10 cellular contexts compared by ENCODE assay signal in genomic region chr2:201900362-201900761, GRCh38.
DNase-seq lines count a peak whose midpoint lies in the region; ATAC-seq and TF ChIP-seq lines count a peak whose summit lies in the region.
"Had no signal": no experiment of that assay in that cellular context is flagged by ENCODE, and none has a peak within 500 bp of the region (broad histone marks: within the 10 kb centered on the region; RNA-seq: fewer than 3 reads in every experiment).

No MANE protein-coding gene starts in this region.

- TF ChIP-seq CTCF in NB4 (IDR thresholded peaks at IDR 0.05; ENCODE audit: low read depth, low read length), result no peak
- no peak for TF ChIP-seq CTCF in coronary artery (IDR thresholded peaks at IDR 0.05)

- H3K4me3 ChIP-seq in NB4 (ENCODE audit: low read depth, low read length) (no peak overlapping the region), coronary artery (no peak overlapping the region)
- H3K4me3 ChIP-seq: HAP-1 had no signal

- no peak for TF ChIP-seq POLR2A in NB4 (IDR thresholded peaks at IDR 0.05; ENCODE audit: extremely low read depth, insufficient read length)

- ATAC-seq in GM19025 (IDR thresholded peaks at IDR 0.05; ENCODE audit: low read depth, unreplicated experiment), result peak; percentile 51
- peak; percentile 68 for ATAC-seq in HG02678 (IDR thresholded peaks at IDR 0.05; ENCODE audit: unreplicated experiment)

- DNase-seq in NB4 (ENCODE audit: low read depth), result peak; percentile 55
- peak; percentile 22 for DNase-seq in fibroblast of peridontal ligament (ENCODE audit: extremely low read depth)
- no peak for DNase-seq in GM03348 (ENCODE audit: low spot score)
- DNase-seq in T-helper 1 cell, result no peak
- no peak for DNase-seq in coronary artery (ENCODE audit: low spot score)
- DNase-seq: activated naive CD4-positive, alpha-beta T cell had no signal

- H3K27ac ChIP-seq in coronary artery, result no peak overlapping the region
- H3K27ac ChIP-seq: VCaP had no signal

Comparison
In these comparisons a context has a peak if more than half of its experiments do, and no peak if none do; other contexts are left out.
1. DNase-seq: peak in NB4 (single experiment) and fibroblast of peridontal ligament (single experiment); none in GM03348 (single experiment), T-helper 1 cell (0 of 5) and coronary artery (single experiment).